In genomic region chr11:72102631-72102945, GRCh38 we compare ENCODE assay signal across 8 cellular contexts. TPM values are rescaled to one million over a fixed set of nuclear protein-coding genes. Genes with fewer than 3 reads are reported as not detected.
DNase-seq lines count a peak whose midpoint lies in the region; ATAC-seq and TF ChIP-seq lines count a peak whose summit lies in the region.

No MANE protein-coding gene starts in this region.

- no peaks in the 10 kb centered on the region for H3K27me3 Mint-ChIP-seq in activated CD8-positive, alpha-beta memory T cell treated with anti-CD3 and anti-CD28 coated beads, Interleukin-2, amount 10 ng/mL, durations not matched to agents 7 days and 5 days
- no peaks in the 10 kb centered on the region for H3K27me3 Mint-ChIP-seq in activated naive CD8-positive, alpha-beta T cell treated with anti-CD3 and anti-CD28 coated beads, Interleukin-2, amount 50 U/mL, for 24 hours

- H3K27ac Mint-ChIP-seq in activated CD8-positive, alpha-beta memory T cell treated with anti-CD3 and anti-CD28 coated beads, Interleukin-2, amount 10 ng/mL, durations not matched to agents 7 days and 5 days = peak overlapping the region; percentile 85
- H3K27ac Mint-ChIP-seq in activated naive CD8-positive, alpha-beta T cell treated with anti-CD3 and anti-CD28 coated beads, Interleukin-2, amount 50 U/mL, for 24 hours = peak overlapping the region; percentile 95

- peak; percentile 13 for ATAC-seq in activated CD8-positive, alpha-beta memory T cell treated with anti-CD3 and anti-CD28 coated beads, Interleukin-2, amount 10 ng/mL, durations not matched to agents 7 days and 5 days
- no peak for ATAC-seq in activated naive CD8-positive, alpha-beta T cell treated with anti-CD3 and anti-CD28 coated beads, Interleukin-2, amount 50 U/mL, for 24 hours
- ATAC-seq in HG03432 (IDR thresholded peaks at IDR 0.05; ENCODE audit: unreplicated experiment) = no peak

- H3K9me3 Mint-ChIP-seq in activated CD8-positive, alpha-beta memory T cell treated with anti-CD3 and anti-CD28 coated beads, Interleukin-2, amount 10 ng/mL, durations not matched to agents 7 days and 5 days (ENCODE audit: low read depth) = no peaks in the 10 kb centered on the region
- no peaks in the 10 kb centered on the region for H3K9me3 Mint-ChIP-seq in activated naive CD8-positive, alpha-beta T cell treated with anti-CD3 and anti-CD28 coated beads, Interleukin-2, amount 50 U/mL, for 24 hours

- CTCF ChIA-PET in activated CD8-positive, alpha-beta memory T cell treated with anti-CD3 and anti-CD28 coated beads, Interleukin-2, amount 10 ng/mL, durations not matched to agents 7 days and 5 days (lab: Charles Lee) = interaction anchor here (0.7 to 2.1 kb wide), 6 partner anchors 11 to 81 kb away, joined by 3 to 7 read pairs (median 4); no protein-coding TSS in a partner anchor

- H3K27me3 ChIP-seq in tibial artery = no peaks in the 10 kb centered on the region

- H3K9me3 ChIP-seq in tibial artery = no peaks in the 10 kb centered on the region

- TF ChIP-seq CTCF in tibial artery (IDR thresholded peaks at IDR 0.05) = no peak

- H3K4me3 Mint-ChIP-seq in activated CD8-positive, alpha-beta memory T cell treated with anti-CD3 and anti-CD28 coated beads, Interleukin-2, amount 10 ng/mL, durations not matched to agents 7 days and 5 days = peak overlapping the region; percentile 85
- H3K4me3 Mint-ChIP-seq in activated naive CD8-positive, alpha-beta T cell treated with anti-CD3 and anti-CD28 coated beads, Interleukin-2, amount 50 U/mL, for 24 hours = peak overlapping the region; percentile 95

- peaks cover 39% of the 10 kb centered on the region for H3K4me1 Mint-ChIP-seq in activated CD8-positive, alpha-beta memory T cell treated with anti-CD3 and anti-CD28 coated beads, Interleukin-2, amount 10 ng/mL, durations not matched to agents 7 days and 5 days
- peaks cover 41% of the 10 kb centered on the region for H3K4me1 Mint-ChIP-seq in activated naive CD8-positive, alpha-beta T cell treated with anti-CD3 and anti-CD28 coated beads, Interleukin-2, amount 50 U/mL, for 24 hours

- H3K27ac ChIP-seq in tibial artery = peak overlapping the region; percentile 91 to 95

- intact Hi-C loops in tibial artery (cut with DNase I; ENCODE audit: low total_unique reads) = no loop called here

- DNase-seq in activated CD8-positive, alpha-beta memory T cell treated with anti-CD3 and anti-CD28 coated beads, Interleukin-2, amount 10 ng/mL, durations not matched to agents 7 days and 5 days = no peak
- DNase-seq in activated CD8-positive, alpha-beta memory T cell treated with anti-CD3 and anti-CD28 coated beads, Interleukin-2, amount 50 U/mL, for 48 hours = no peak
- DNase-seq in activated naive CD8-positive, alpha-beta T cell treated with anti-CD3 and anti-CD28 coated beads, Interleukin-2, amount 50 U/mL, for 24 hours = no peak
- peak; percentile 46 for DNase-seq in kidney glomerular epithelial cell (lab: John Stamatoyannopoulos, UW)
- DNase-seq in tibial artery = no peak
- no peak for DNase-seq in DMS 273 (lab: John Stamatoyannopoulos, UW; ENCODE audit: unreplicated experiment)
- DNase-seq in NCI-H1092 treated with DMSO at 0.1 percent for 48 hours (lab: John Stamatoyannopoulos, UW) = no peak

- peaks cover 19 to 33% (median 20%) of the 10 kb centered on the region in 3 donors for H3K36me3 ChIP-seq in tibial artery

- peaks cover 16% of the 10 kb centered on the region for H3K36me3 Mint-ChIP-seq in activated CD8-positive, alpha-beta memory T cell treated with anti-CD3 and anti-CD28 coated beads, Interleukin-2, amount 10 ng/mL, durations not matched to agents 7 days and 5 days
- H3K36me3 Mint-ChIP-seq in activated naive CD8-positive, alpha-beta T cell treated with anti-CD3 and anti-CD28 coated beads, Interleukin-2, amount 50 U/mL, for 24 hours (ENCODE audit: low read depth) = peaks cover 15% of the 10 kb centered on the region

- peaks cover 0 to 36% (median 27%) of the 10 kb centered on the region in 4 donors for H3K4me1 ChIP-seq in tibial artery

- H3K4me3 ChIP-seq in tibial artery = peak overlapping the region; percentile 79 to 92

RNA-seq across cellular contexts. Expression of gene LAMTOR1, which starts 0.5 kb away (rescaled TPM):
- 10 to 100 TPM; 63.4 to 66.5 TPM for total RNA-seq in activated CD8-positive, alpha-beta memory T cell treated with anti-CD3 and anti-CD28 coated beads, Interleukin-2, amount 10 ng/mL, durations not matched to agents 7 days and 5 days

RNA-seq across cellular contexts. Expression of gene TOMT, which starts 3.1 kb away (rescaled TPM):
- under 1 TPM in 1 of 2 experiments, not detected in 1; 0.23 TPM for total RNA-seq in activated CD8-positive, alpha-beta memory T cell treated with anti-CD3 and anti-CD28 coated beads, Interleukin-2, amount 10 ng/mL, durations not matched to agents 7 days and 5 days

RNA-seq across cellular contexts. Expression of gene ANAPC15, which starts 9.9 kb away (rescaled TPM):
- total RNA-seq in activated CD8-positive, alpha-beta memory T cell treated with anti-CD3 and anti-CD28 coated beads, Interleukin-2, amount 10 ng/mL, durations not matched to agents 7 days and 5 days = 10 to 100 TPM; 53.8 to 63.6 TPM

RNA-seq across cellular contexts. Expression of gene LRRC51, which starts 21.9 kb away (rescaled TPM):
- 1 to 10 TPM; 4.0 to 9.2 TPM for total RNA-seq in activated CD8-positive, alpha-beta memory T cell treated with anti-CD3 and anti-CD28 coated beads, Interleukin-2, amount 10 ng/mL, durations not matched to agents 7 days and 5 days

RNA-seq across cellular contexts. Expression of gene NUMA1, which starts 22.2 kb away (rescaled TPM):
- 100 to 1,000 TPM; 156 to 221 TPM for total RNA-seq in activated CD8-positive, alpha-beta memory T cell treated with anti-CD3 and anti-CD28 coated beads, Interleukin-2, amount 10 ng/mL, durations not matched to agents 7 days and 5 days
